17 cellular contexts compared by ENCODE assay signal in the genomic region with DNA sequence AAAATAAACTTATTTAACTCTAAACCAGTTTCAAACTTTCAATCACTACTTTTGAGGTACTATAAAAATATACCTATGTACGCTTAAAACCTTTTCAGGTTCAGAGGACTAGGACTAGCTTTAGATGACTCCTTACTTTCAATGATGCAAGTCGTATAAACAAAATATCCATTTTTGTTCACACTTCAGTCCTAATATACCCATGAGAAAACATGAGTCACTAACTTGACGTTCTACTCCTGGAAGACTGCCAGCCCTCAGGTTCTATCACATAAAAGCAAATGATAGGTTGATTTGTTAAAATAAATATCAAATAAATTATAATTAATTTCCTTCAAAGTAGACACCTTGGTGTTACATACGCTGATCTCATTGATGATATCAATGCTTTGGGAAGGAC. TPM values are rescaled to one million over a fixed set of nuclear protein-coding genes. Genes with fewer than 3 reads are reported as not detected.
DNase-seq lines count a peak whose midpoint lies in the region; ATAC-seq, FAIRE-seq and TF ChIP-seq lines count a peak whose summit lies in the region.
"Had no signal": no experiment of that assay in that cellular context is flagged by ENCODE, and none has a peak within 500 bp of the region (broad histone marks: within the 10 kb centered on the region; RNA-seq: fewer than 3 reads in every experiment).

No MANE protein-coding gene starts in this region.

- no peak overlapping the region for H3K9ac ChIP-seq in SK-N-SH

- H3F3A ChIP-seq in SK-N-SH (replicated peaks; ENCODE audit: insufficient read depth) = no peaks in the 10 kb centered on the region

- peaks cover 3% of the 10 kb centered on the region; the same call in 1 of the 2 replicates for H3K27me3 ChIP-seq in SK-N-SH (ENCODE audit: insufficient read depth)
- H3K27me3 ChIP-seq in stomach = peaks cover 0 to 6% (median 0%) of the 10 kb centered on the region in 3 donors
- H3K27me3 ChIP-seq: uterus had no signal

- H3K27ac ChIP-seq in SK-N-SH (ENCODE audit: low read depth in 2 of 2, low read length in 1 of 2) (no peak overlapping the region), stomach (no peak overlapping the region)
- H3K27ac ChIP-seq: heart left ventricle, uterus had no signal

- no peaks in the 10 kb centered on the region for H4K20me1 ChIP-seq in SK-N-SH (ENCODE audit: insufficient read depth)

- intact Hi-C loops in stomach (cut with DNase I; ENCODE audit: low total_unique reads) = no loop called here

- WGBS in SK-N-SH (ENCODE audit: low lambda C conversion rate) = 30% methylated on average over 4 of the region's 4 CpGs
- WGBS in stomach, 5 donors = 35 to 49% (median 43%) methylated on average over 4 of the region's 4 CpGs

- no peak overlapping the region for H3K4me3 ChIP-seq in SK-N-SH (ENCODE audit: low read depth in 2 of 2, low read length in 1 of 2)
- H3K4me3 ChIP-seq in stomach = no peak overlapping the region
- H3K4me3 ChIP-seq: heart left ventricle, lung, uterus had no signal

- TF ChIP-seq POLR2A in stomach (IDR thresholded peaks at IDR 0.05) (no peak), GM12891 (IDR thresholded peaks at IDR 0.05; ENCODE audit: low read depth, low read length) (no peak)

- POLR2A ChIA-PET in SK-N-SH (lab: Yijun Ruan, JAX) = no interaction called here

- H3K4me1 ChIP-seq in SK-N-SH (ENCODE audit: control insufficient read depth in 1 of 2, insufficient read depth in 2 of 2, low read depth in 1 of 2, low read length in 1 of 2) (no peaks in the 10 kb centered on the region), stomach (no peaks in the 10 kb centered on the region)
- H3K4me1 ChIP-seq: uterus had no signal

- CTCF ChIA-PET in SK-N-SH (lab: Yijun Ruan, JAX) = no interaction called here

- H2AFZ ChIP-seq in SK-N-SH (ENCODE audit: low read depth) = no peak overlapping the region

- no peak overlapping the region for H3K4me2 ChIP-seq in SK-N-SH

- no peak for TF ChIP-seq RAD21 in SK-N-SH (IDR thresholded peaks at IDR 0.05; ENCODE audit: low read length)

- no peaks in the 10 kb centered on the region for H3K36me3 ChIP-seq in SK-N-SH (replicated peaks in 1 of 2; ENCODE audit: control insufficient read depth in 1 of 2, insufficient read depth in 2 of 2, low read length in 1 of 2)
- no peaks in the 10 kb centered on the region for H3K36me3 ChIP-seq in stomach
- H3K36me3 ChIP-seq: heart left ventricle, uterus had no signal

- DNase-seq in SK-N-SH (no peak), RPMI7951 (ENCODE audit: low read depth) (peak; percentile 68), fibroblast of peridontal ligament (ENCODE audit: extremely low read depth) (peak; percentile 50), stomach (peak; percentile 52), GM12891 (ENCODE audit: insufficient read length, low spot score) (no peak)
- DNase-seq in activated naive CD4-positive, alpha-beta T cell treated with Interleukin-2 at 50 U/mL for 16 hours = no peak
- DNase-seq: activated CD8-positive, alpha-beta memory T cell treated with anti-CD3 and anti-CD28 coated beads, Interleukin-2, amount 50 U/mL, for 4 hours; activated naive CD8-positive, alpha-beta T cell treated with anti-CD3 and anti-CD28 coated beads for 36 hours; DND-41; heart left ventricle; occipital lobe; stimulated activated CD4-positive, alpha-beta T cell treated with anti-CD3 and anti-CD28 coated beads, Interleukin-1b, Interleukin-23, amount 100 ng/mL, for 48 hours; uterus had no signal

- no peak for FAIRE-seq in GM12891 (lab: Jason Lieb, UNC)
- FAIRE-seq: GM18507 had no signal

- TF ChIP-seq CTCF in SK-N-SH (IDR thresholded peaks at IDR 0.05) = no peak
- no peak for TF ChIP-seq CTCF in stomach (IDR thresholded peaks at IDR 0.05)

- no peaks in the 10 kb centered on the region for H3K9me3 ChIP-seq in SK-N-SH
- no peaks in the 10 kb centered on the region for H3K9me3 ChIP-seq in stomach
- H3K9me3 ChIP-seq: uterus had no signal

- no peak for ATAC-seq in SK-N-SH treated with all-trans-retinoic acid at 6 μM for 48 hours
- no peak for ATAC-seq in HG03139 (IDR thresholded peaks at IDR 0.05; ENCODE audit: unreplicated experiment)

- H3K79me2 ChIP-seq in SK-N-SH (ENCODE audit: insufficient read depth) = no peaks in the 10 kb centered on the region

- no peaks in the 10 kb centered on the region for H3K9me2 ChIP-seq in SK-N-SH

- TF ChIP-seq EP300 in SK-N-SH (IDR thresholded peaks at IDR 0.05; ENCODE audit: borderline replicate concordance in 1 of 2, low read depth in 1 of 2, low read length in 1 of 2) (no peak), stomach (IDR thresholded peaks at IDR 0.05) (no peak)

TF ChIP-seq in SK-N-SH, 30 proteins besides CTCF, POLR2A, EP300 and RAD21 (continues in another document):
- 0 out of 2 replicates have a peak, but pooled peaks have one; percentile 8 for TF ChIP-seq JUND (IDR thresholded peaks at IDR 0.05)
- TF ChIP-seq, protein P1, sequence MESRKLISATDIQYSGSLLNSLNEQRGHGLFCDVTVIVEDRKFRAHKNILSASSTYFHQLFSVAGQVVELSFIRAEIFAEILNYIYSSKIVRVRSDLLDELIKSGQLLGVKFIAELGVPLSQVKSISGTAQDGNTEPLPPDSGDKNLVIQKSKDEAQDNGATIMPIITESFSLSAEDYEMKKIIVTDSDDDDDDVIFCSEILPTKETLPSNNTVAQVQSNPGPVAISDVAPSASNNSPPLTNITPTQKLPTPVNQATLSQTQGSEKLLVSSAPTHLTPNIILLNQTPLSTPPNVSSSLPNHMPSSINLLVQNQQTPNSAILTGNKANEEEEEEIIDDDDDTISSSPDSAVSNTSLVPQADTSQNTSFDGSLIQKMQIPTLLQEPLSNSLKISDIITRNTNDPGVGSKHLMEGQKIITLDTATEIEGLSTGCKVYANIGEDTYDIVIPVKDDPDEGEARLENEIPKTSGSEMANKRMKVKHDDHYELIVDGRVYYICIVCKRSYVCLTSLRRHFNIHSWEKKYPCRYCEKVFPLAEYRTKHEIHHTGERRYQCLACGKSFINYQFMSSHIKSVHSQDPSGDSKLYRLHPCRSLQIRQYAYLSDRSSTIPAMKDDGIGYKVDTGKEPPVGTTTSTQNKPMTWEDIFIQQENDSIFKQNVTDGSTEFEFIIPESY (IDR thresholded peaks at IDR 0.05; ENCODE audit: borderline replicate concordance, low read depth) = no peak

TF ChIP-seq in SK-N-SH treated with all-trans-retinoic acid at 6 μM for 48 hours, 23 proteins besides CTCF, POLR2A, EP300 and RAD21 (continues in another document):
- TF ChIP-seq, protein P2, sequence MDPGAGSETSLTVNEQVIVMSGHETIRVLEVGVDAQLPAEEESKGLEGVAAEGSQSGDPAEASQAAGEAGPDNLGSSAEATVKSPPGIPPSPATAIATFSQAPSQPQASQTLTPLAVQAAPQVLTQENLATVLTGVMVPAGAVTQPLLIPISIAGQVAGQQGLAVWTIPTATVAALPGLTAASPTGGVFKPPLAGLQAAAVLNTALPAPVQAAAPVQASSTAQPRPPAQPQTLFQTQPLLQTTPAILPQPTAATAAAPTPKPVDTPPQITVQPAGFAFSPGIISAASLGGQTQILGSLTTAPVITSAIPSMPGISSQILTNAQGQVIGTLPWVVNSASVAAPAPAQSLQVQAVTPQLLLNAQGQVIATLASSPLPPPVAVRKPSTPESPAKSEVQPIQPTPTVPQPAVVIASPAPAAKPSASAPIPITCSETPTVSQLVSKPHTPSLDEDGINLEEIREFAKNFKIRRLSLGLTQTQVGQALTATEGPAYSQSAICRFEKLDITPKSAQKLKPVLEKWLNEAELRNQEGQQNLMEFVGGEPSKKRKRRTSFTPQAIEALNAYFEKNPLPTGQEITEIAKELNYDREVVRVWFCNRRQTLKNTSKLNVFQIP (CRISPR knock-in tag; IDR thresholded peaks at IDR 0.05; ENCODE audit: borderline replicate concordance, low read depth) = no peak
- no peak for TF ChIP-seq ZNF70 (CRISPR knock-in tag; IDR thresholded peaks at IDR 0.05)
- no peak for TF ChIP-seq RARB (CRISPR knock-in tag; IDR thresholded peaks at IDR 0.05)

TF ChIP-seq in GM12891, 5 proteins besides CTCF, POLR2A, EP300 and RAD21:
- no peak for TF ChIP-seq SPI1 (IDR thresholded peaks at IDR 0.05; ENCODE audit: low read depth, low read length)
- no peak for TF ChIP-seq POU2F2 (IDR thresholded peaks at IDR 0.05; ENCODE audit: low read depth, low read length)
- no peak for TF ChIP-seq PAX5 (IDR thresholded peaks at IDR 0.05; ENCODE audit: insufficient read depth, low read length, severe bottlenecking)
- TF ChIP-seq TAF1 (IDR thresholded peaks at IDR 0.05; ENCODE audit: low read depth, low read length) = no peak
- no peak for TF ChIP-seq POLR2AphosphoS5 (IDR thresholded peaks at IDR 0.05; ENCODE audit: low read depth, low read length)
TF ChIP-seq in GM12891: peak in this region for 0.

RNA-seq across cellular contexts. Expression of a gene that starts 10.6 kb away (rescaled TPM):
- polyA plus RNA-seq in SK-N-SH (2012; rRNA removed) (2.8 and 3.3 TPM in 2 replicates), stomach (1 to 10 TPM; 1.4 to 4.9 (median 4.7) TPM)
- 3.9 and 5.2 TPM in 2 replicates for polyA plus RNA-seq in SK-N-SH (2012; cell fraction: cytosol; rRNA removed)
- 1.7 and 3.5 TPM in 2 replicates for polyA plus RNA-seq in SK-N-SH (2012; cell fraction: nucleus; rRNA removed)
- 17.1 and 32.9 TPM in 2 replicates for total RNA-seq in RPMI7951 (2014; rRNA removed; shearing (Covaris generic))
- 10 to 100 TPM; 14.5 to 46.1 (median 29.0) TPM for total RNA-seq in stomach
- 31.4 TPM for polyA plus RNA-seq in GM12891 (2012; ENCODE audit: low read depth, missing spikeins)
- total RNA-seq: activated naive CD8-positive, alpha-beta T cell treated with anti-CD3 and anti-CD28 coated beads for 36 hours had no signal

Comparison
In these comparisons a context has a peak if more than half of its experiments do, and no peak if none do; other contexts are left out.
1. DNase-seq: peak in RPMI7951 (single experiment), fibroblast of peridontal ligament (single experiment) and stomach (single experiment); none in SK-N-SH (single experiment), GM12891 (single experiment) and activated naive CD4-positive, alpha-beta T cell treated with Interleukin-2 at 50 U/mL for 16 hours (single experiment).